ENCODE assay signal across 19 cellular contexts in genomic region chr17:17387017-17387416, GRCh38.
DNase-seq lines count a peak whose midpoint lies in the region; FAIRE-seq and TF ChIP-seq lines count a peak whose summit lies in the region.
"Had no signal": no experiment of that assay in that cellular context is flagged by ENCODE, and none has a peak within 500 bp of the region (broad histone marks: within the 10 kb centered on the region; RNA-seq: fewer than 3 reads in every experiment).

No MANE protein-coding gene starts in this region.

- peaks cover 15% of the 10 kb centered on the region for H3K4me1 Mint-ChIP-seq in Calu3 (ENCODE audit: low read depth, unreplicated experiment)
- H3K4me1 Mint-ChIP-seq in activated CD4-positive, alpha-beta memory T cell treated with anti-CD3 and anti-CD28 coated beads, Interleukin-2, amount 10 ng/mL, durations not matched to agents 7 days and 5 days = peaks cover 15% of the 10 kb centered on the region
- H3K4me1 Mint-ChIP-seq: mesothelial cell of epicardium had no signal

- H3K4me3 Mint-ChIP-seq in Calu3 (ENCODE audit: low read depth, unreplicated experiment) = no peak overlapping the region
- no peak overlapping the region for H3K4me3 Mint-ChIP-seq in activated CD4-positive, alpha-beta memory T cell treated with anti-CD3 and anti-CD28 coated beads, Interleukin-2, amount 10 ng/mL, durations not matched to agents 7 days and 5 days
- H3K4me3 Mint-ChIP-seq: activated CD4-positive, alpha-beta T cell treated with anti-CD3 and anti-CD28 coated beads, Interleukin-2, amount 10 ng/mL, durations not matched to agents 24 days and 14 days; activated naive CD4-positive, alpha-beta T cell treated with anti-CD3 and anti-CD28 coated beads for 36 hours; mesothelial cell of epicardium had no signal

- no peaks in the 10 kb centered on the region for H4K20me1 ChIP-seq in PC-9 (ENCODE audit: insufficient read depth)

- no peaks in the 10 kb centered on the region for H3K9me3 Mint-ChIP-seq in Calu3 (ENCODE audit: low read depth, unreplicated experiment)
- no peaks in the 10 kb centered on the region for H3K9me3 Mint-ChIP-seq in activated CD4-positive, alpha-beta memory T cell treated with anti-CD3 and anti-CD28 coated beads, Interleukin-2, amount 10 ng/mL, durations not matched to agents 7 days and 5 days
- H3K9me3 Mint-ChIP-seq: activated CD4-positive, alpha-beta T cell treated with anti-CD3 and anti-CD28 coated beads, Interleukin-2, amount 10 ng/mL, durations not matched to agents 24 days and 14 days; activated naive CD4-positive, alpha-beta T cell treated with anti-CD3 and anti-CD28 coated beads for 36 hours had no signal

- H3K9me2 ChIP-seq in PC-9 (ENCODE audit: insufficient read depth) = no peaks in the 10 kb centered on the region

- intact Hi-C loops in Calu3 (cut with micrococcal nuclease; ENCODE audit: unreplicated experiment) (no loop called here), PC-9 (cut with micrococcal nuclease; ENCODE audit: unreplicated experiment) (no loop called here), kidney (cut with DNase I) (no loop called here)

- H3K27ac ChIP-seq in PC-9 (peak overlapping the region; percentile 45), kidney (ENCODE audit: low read depth in 2 of 2, low read length in 2 of 2) (peak overlapping the region in 1 of 2 donors; percentile 38)

- peak overlapping the region; percentile 75 for H3K27ac Mint-ChIP-seq in Calu3 (ENCODE audit: unreplicated experiment)
- H3K27ac Mint-ChIP-seq in activated CD4-positive, alpha-beta memory T cell treated with anti-CD3 and anti-CD28 coated beads, Interleukin-2, amount 10 ng/mL, durations not matched to agents 7 days and 5 days = no peak overlapping the region
- H3K27ac Mint-ChIP-seq: activated CD4-positive, alpha-beta T cell treated with anti-CD3 and anti-CD28 coated beads, Interleukin-2, amount 10 ng/mL, durations not matched to agents 24 days and 14 days; activated naive CD4-positive, alpha-beta T cell treated with anti-CD3 and anti-CD28 coated beads for 36 hours; mesothelial cell of epicardium had no signal

- peaks cover 11% of the 10 kb centered on the region for H3K27me3 ChIP-seq in PC-9 (ENCODE audit: insufficient read depth, low read depth)

- FAIRE-seq in kidney (lab: Jason Lieb, UNC) = no peak
- FAIRE-seq: astrocyte, RCC 7860, TTC549 had no signal

- no TSS peak for BruUV-seq in Calu3 (replicated peaks; lab: Mats Ljungman, UMichigan)
- BruUV-seq in PC-9 (replicated peaks; lab: Mats Ljungman, UMichigan) = no TSS peak

- CTCF ChIA-PET in Calu3 (lab: Charles Lee) = interaction anchor here (1.2 to 1.4 kb wide), 3 partner anchors 8 to 181 kb away, joined by 3 to 6 read pairs (median 3); no protein-coding TSS in a partner anchor
- CTCF ChIA-PET in PC-9 (lab: Charles Lee) = interaction anchor here (1.6 kb wide), 1 partner anchor 109 kb away, joined by 10 read pairs; the partner anchor contains the start of gene RASD1
- CTCF ChIA-PET in activated CD4-positive, alpha-beta memory T cell treated with anti-CD3 and anti-CD28 coated beads, Interleukin-2, amount 10 ng/mL, durations not matched to agents 7 days and 5 days (lab: Charles Lee) = no interaction called here

- peaks cover 17% of the 10 kb centered on the region; the same call in 1 of the 2 replicates for H3F3A ChIP-seq in PC-9 (ENCODE audit: insufficient read depth, low read depth)

- peaks cover 21% of the 10 kb centered on the region for H3K4me1 ChIP-seq in PC-9 (replicated peaks; ENCODE audit: insufficient read depth)
- peaks cover 0 to 12% of the 10 kb centered on the region in 2 donors for H3K4me1 ChIP-seq in kidney (ENCODE audit: control insufficient read depth in 1 of 2, insufficient read depth in 1 of 2, low read depth in 1 of 2, low read length in 2 of 2)

- peaks cover 11% of the 10 kb centered on the region for H3K27me3 Mint-ChIP-seq in Calu3 (ENCODE audit: unreplicated experiment)
- peaks cover 9% of the 10 kb centered on the region for H3K27me3 Mint-ChIP-seq in activated CD4-positive, alpha-beta memory T cell treated with anti-CD3 and anti-CD28 coated beads, Interleukin-2, amount 10 ng/mL, durations not matched to agents 7 days and 5 days

- no peak for TF ChIP-seq CTCF in Calu3 (IDR thresholded peaks at IDR 0.05; ENCODE audit: unreplicated experiment)
- TF ChIP-seq CTCF in PC-9 (conservative IDR thresholded peaks at IDR 0.05) = no peak
- TF ChIP-seq CTCF in kidney (IDR thresholded peaks at IDR 0.05; ENCODE audit: borderline replicate concordance, extremely low read depth, insufficient read depth) = no peak

- peak; percentile 62 for DNase-seq in Calu3
- DNase-seq in LoVo (ENCODE audit: low spot score) = peak; percentile 44
- DNase-seq in PC-9 = peak; percentile 77 to 87
- peak; percentile 84 for DNase-seq in kidney
- no peak for DNase-seq in NCI-H1105 (lab: John Stamatoyannopoulos, UW)
- no peak for DNase-seq in activated CD4-positive, alpha-beta memory T cell treated with anti-CD3 and anti-CD28 coated beads, Interleukin-2, amount 10 ng/mL, durations not matched to agents 7 days and 5 days
- DNase-seq in AG08396 (ENCODE audit: low spot score) = no peak
- no peak for DNase-seq in NCI-H1694 treated with DMSO at 0.1 percent for 48 hours (lab: John Stamatoyannopoulos, UW)
- DNase-seq: activated CD4-positive, alpha-beta T cell treated with anti-CD3 and anti-CD28 coated beads, Interleukin-2, amount 10 ng/mL, durations not matched to agents 24 days and 14 days; activated naive CD4-positive, alpha-beta T cell treated with anti-CD3 and anti-CD28 coated beads for 36 hours; dermis blood vessel endothelial cell; HCEC 1CT; islet precursor cell; NCI-H446 treated with DMSO at 0.1 percent for 48 hours; stimulated activated CD4-positive, alpha-beta T cell treated with anti-CD3 and anti-CD28 coated beads, Interleukin-2, amount 100 ng/mL, for 24 hours had no signal

- peaks cover 6% of the 10 kb centered on the region for H3K36me3 Mint-ChIP-seq in Calu3 (ENCODE audit: insufficient read depth, unreplicated experiment)
- H3K36me3 Mint-ChIP-seq in activated CD4-positive, alpha-beta memory T cell treated with anti-CD3 and anti-CD28 coated beads, Interleukin-2, amount 10 ng/mL, durations not matched to agents 7 days and 5 days (ENCODE audit: low read depth) = no peaks in the 10 kb centered on the region
- H3K36me3 Mint-ChIP-seq: mesothelial cell of epicardium had no signal

- peak overlapping the region; percentile 34 for H3K4me2 ChIP-seq in PC-9

- no peaks in the 10 kb centered on the region for H3K79me2 ChIP-seq in PC-9 (ENCODE audit: low read depth)

- H3K9me3 ChIP-seq in PC-9 (ENCODE audit: insufficient read depth, low read depth) (no peaks in the 10 kb centered on the region), kidney (ENCODE audit: control insufficient read depth in 1 of 2, low read length in 2 of 2) (no peaks in the 10 kb centered on the region)

- H2AFZ ChIP-seq in PC-9 = no peak overlapping the region

- H3K36me3 ChIP-seq in PC-9 (ENCODE audit: low read depth) = no peaks in the 10 kb centered on the region
- no peaks in the 10 kb centered on the region for H3K36me3 ChIP-seq in kidney (ENCODE audit: control insufficient read depth in 1 of 2, insufficient read depth in 2 of 2, low read length in 2 of 2)

- H3K4me3 ChIP-seq in PC-9 = no peak overlapping the region
- no peak overlapping the region for H3K4me3 ChIP-seq in kidney (ENCODE audit: low read length in 2 of 2)

- POLR2A ChIA-PET in PC-9 (lab: Charles Lee; ENCODE audit: unreplicated experiment) = no interaction called here
- POLR2A ChIA-PET in activated CD4-positive, alpha-beta memory T cell treated with anti-CD3 and anti-CD28 coated beads, Interleukin-2, amount 10 ng/mL, durations not matched to agents 7 days and 5 days (lab: Charles Lee) = no interaction called here

- H3K9ac ChIP-seq in kidney (ENCODE audit: low read length in 2 of 2) = no peak overlapping the region

Comparison
In these comparisons a context has a peak if more than half of its experiments do, and no peak if none do; other contexts are left out.
1. DNase-seq: peak in Calu3 (single experiment), LoVo (single experiment), PC-9 (2 of 2) and kidney (single experiment); none in NCI-H1105 (single experiment), activated CD4-positive, alpha-beta memory T cell treated with anti-CD3 and anti-CD28 coated beads, Interleukin-2, amount 10 ng/mL, durations not matched to agents 7 days and 5 days (single experiment), AG08396 (single experiment) and NCI-H1694 treated with DMSO at 0.1 percent for 48 hours (single experiment).